ENCODE assay signal across 21 cellular contexts in genomic region chr22:34992672-34993071, GRCh38.
"Had no signal": no experiment of that assay in that cellular context is flagged by ENCODE, and none has a peak within 500 bp of the region (broad histone marks: within the 10 kb centered on the region; RNA-seq: fewer than 3 reads in every experiment).

No MANE protein-coding gene starts in this region.

- H3K36me3 ChIP-seq: cardiac muscle cell, tibial artery, WERI-Rb-1 had no signal

- H3K4me1 ChIP-seq: psoas muscle, tibial artery had no signal

- H3K27me3 ChIP-seq: cardiac muscle cell, tibial artery had no signal

- H3K27ac ChIP-seq: cardiac muscle cell, psoas muscle, skin epidermis, tibial artery, WERI-Rb-1 had no signal

- H3K4me3 ChIP-seq: cardiac muscle cell, mucosa of descending colon, psoas muscle, skin epidermis, tibial artery had no signal

- ATAC-seq: activated CD8-positive, alpha-beta memory T cell treated with anti-CD3 and anti-CD28 coated beads, Interleukin-2, amount 10 ng/mL, durations not matched to agents 7 days and 5 days; activated T-helper 17 cell treated with anti-CD3 and anti-CD28 coated beads, Interleukin-2, amount 50 U/mL, for 72 hours; mucosa of descending colon; naive thymus-derived CD4-positive, alpha-beta T cell; psoas muscle; right cardiac atrium; stimulated activated naive CD8-positive, alpha-beta T cell treated with anti-CD3 and anti-CD28 coated beads, Interleukin-15, Interleukin-2, amounts not matched to agents 100 U/mL and 50 U/mL, for 24 hours had no signal

- DNase-seq: activated CD4-positive, alpha-beta memory T cell treated with anti-CD3 and anti-CD28 coated beads, Interleukin-2, amount 10 ng/mL, durations not matched to agents 7 days and 5 days; activated CD4-positive, alpha-beta T cell treated with anti-CD3 and anti-CD28 coated beads for 4 hours; activated CD8-positive, alpha-beta memory T cell treated with anti-CD3 and anti-CD28 coated beads, Interleukin-2, amount 10 ng/mL, durations not matched to agents 7 days and 5 days; activated naive CD4-positive, alpha-beta T cell; activated naive CD8-positive, alpha-beta T cell treated with anti-CD3 and anti-CD28 coated beads, Interleukin-2, amount 10 ng/mL, durations not matched to agents 7 days and 5 days; amygdala; effector memory CD4-positive, alpha-beta T cell; hypothalamus; kidney glomerular epithelial cell; mucosa of descending colon; naive thymus-derived CD4-positive, alpha-beta T cell; psoas muscle; right cardiac atrium; stimulated activated naive CD8-positive, alpha-beta T cell treated with anti-CD3 and anti-CD28 coated beads, Interleukin-15, Interleukin-2, amounts not matched to agents 100 U/mL and 50 U/mL, for 24 hours; substantia nigra; T-helper 2 cell; tibial artery; WERI-Rb-1 had no signal
